ENCODE assay signal across 1 cellular context in genomic region chr3:48716982-48717746, GRCh38.
TF ChIP-seq lines count a peak whose summit lies in the region.

Gene IP6K2, minus strand, starts transcription at chr3:48717221. Its CDS starts 21,930 bp downstream, at chr3:48695291.

TF ChIP-seq in HepG2, 621 proteins besides CTCF, POLR2A, EP300 and RAD21 (continued from another document):
- no peak for TF ChIP-seq CCAR2 (optimal IDR thresholded peaks at IDR 0.05; ENCODE audit: low read depth, low read length)
- 0 out of 2 replicates have a peak, but pooled peaks have one; percentile 28 for TF ChIP-seq FOXC1 (CRISPR knock-in tag; IDR thresholded peaks at IDR 0.05; ENCODE audit: borderline replicate concordance)
- 0 out of 2 replicates have a peak, but pooled peaks have one; percentile 50 for TF ChIP-seq ZNF33B (CRISPR knock-in tag; IDR thresholded peaks at IDR 0.05)
- 0 out of 2 replicates have a peak, but pooled peaks have one; percentile 55 for TF ChIP-seq ZNF274 (CRISPR knock-in tag; IDR thresholded peaks at IDR 0.05)
- TF ChIP-seq ZNF777 (CRISPR knock-in tag; IDR thresholded peaks at IDR 0.05): peak; percentile 32; the same call in 1 of the 2 replicates
